ENCODE assay signal across 8 cellular contexts in genomic region chr5:139636207-139636792, GRCh38. TPM values are rescaled to one million over a fixed set of nuclear protein-coding genes. Genes with fewer than 3 reads are reported as not detected.
DNase-seq lines count a peak whose midpoint lies in the region; ATAC-seq and TF ChIP-seq lines count a peak whose summit lies in the region.

No MANE protein-coding gene starts in this region.

- H3K27ac ChIP-seq in MM.1S (ENCODE audit: low read length): peak overlapping the region; percentile 98
- peak overlapping the region; percentile 97 for H3K27ac ChIP-seq in subcutaneous abdominal adipose tissue (ENCODE audit: low read depth, low read length)

- no peaks in the 10 kb centered on the region for H3K9me2 ChIP-seq in MM.1S (replicated peaks; ENCODE audit: insufficient read depth, low read length)

- no peak for TF ChIP-seq POLR2A in GM18505 (IDR thresholded peaks at IDR 0.05; ENCODE audit: borderline replicate concordance, extremely low read depth, insufficient read depth, insufficient read length)

- no peak overlapping the region for H2AFZ ChIP-seq in MM.1S (ENCODE audit: low read length)

- H3F3A ChIP-seq in MM.1S (ENCODE audit: insufficient read depth, low read length): peaks cover 72% of the 10 kb centered on the region

- TF ChIP-seq CTCF in MM.1S (IDR thresholded peaks at IDR 0.05; ENCODE audit: low read length): no peak

- DNase-seq in MM.1S (peak; percentile 95), left colon (peak; percentile 61 to 76), SW 1271 (lab: John Stamatoyannopoulos, UW) (no peak), anterior cingulate cortex (lab: John Stamatoyannopoulos, UW) (no peak)
- peak; percentile 29 for DNase-seq in activated effector memory CD4-positive, alpha-beta T cell treated with Interleukin-2 at 50 U/mL for 16 hours

- no peaks in the 10 kb centered on the region for H3K27me3 ChIP-seq in MM.1S (replicated peaks; ENCODE audit: insufficient read depth, low read length)
- no peaks in the 10 kb centered on the region for H3K27me3 ChIP-seq in subcutaneous abdominal adipose tissue (ENCODE audit: control insufficient read depth in 5 of 5, insufficient read depth in 4 of 5, low read length in 5 of 5)

- peak overlapping the region; percentile 96 for H3K4me2 ChIP-seq in MM.1S (ENCODE audit: low read depth, low read length)

- peaks cover 21% of the 10 kb centered on the region for H3K79me2 ChIP-seq in MM.1S (ENCODE audit: low read length)

- intact Hi-C loops in left colon (cut with DNase I, micrococcal nuclease): loop anchor here in 1 of 2 donors (5.0 kb wide), 1 partner anchor 131 kb away; no protein-coding TSS in a partner anchor

- no peaks in the 10 kb centered on the region for H3K36me3 ChIP-seq in MM.1S (replicated peaks; ENCODE audit: insufficient read depth, low read length)
- H3K36me3 ChIP-seq in subcutaneous abdominal adipose tissue (ENCODE audit: control insufficient read depth in 5 of 5, insufficient read depth in 5 of 5, low read length in 5 of 5): peaks cover 0 to 10% (median 3%) of the 10 kb centered on the region in 5 donors

- H3K9ac ChIP-seq in MM.1S (ENCODE audit: low read length): peak overlapping the region; percentile 93
- H3K9ac ChIP-seq in subcutaneous abdominal adipose tissue (ENCODE audit: low read length in 5 of 5): peak overlapping the region in 3 of 5 donors; percentile 50 to 55 (median 52)

- H3K9me3 ChIP-seq in MM.1S (replicated peaks; ENCODE audit: insufficient read depth, low read length): no peaks in the 10 kb centered on the region
- H3K9me3 ChIP-seq in subcutaneous abdominal adipose tissue (ENCODE audit: control insufficient read depth in 5 of 5, low read length in 5 of 5): no peaks in the 10 kb centered on the region

- ATAC-seq in GM18505 (IDR thresholded peaks at IDR 0.05; ENCODE audit: unreplicated experiment) (peak; percentile 73), GM21723 (IDR thresholded peaks at IDR 0.05; ENCODE audit: unreplicated experiment) (peak; percentile 71), left colon (peak; percentile 21)

- H3K4me3 ChIP-seq in MM.1S (ENCODE audit: low read length): peak overlapping the region; percentile 65
- H3K4me3 ChIP-seq in subcutaneous abdominal adipose tissue (ENCODE audit: low read depth in 1 of 5, low read length in 5 of 5): peak overlapping the region in 4 of 5 donors; percentile 54 to 74 (median 69)

- H4K20me1 ChIP-seq in MM.1S (ENCODE audit: insufficient read depth, low read length): no peaks in the 10 kb centered on the region

- H3K4me1 ChIP-seq in MM.1S (ENCODE audit: low read length) (peaks cover 65% of the 10 kb centered on the region), subcutaneous abdominal adipose tissue (ENCODE audit: control insufficient read depth in 5 of 5, insufficient read depth in 5 of 5, low read length in 5 of 5) (peaks cover 22 to 53% (median 50%) of the 10 kb centered on the region in 5 donors)

RNA-seq across cellular contexts. Expression of gene CXXC5, which starts 11.8 kb away (rescaled TPM):
- total RNA-seq in left colon: 10 to 100 TPM; 28.2 to 30.2 TPM

Comparison
In these comparisons a context has a peak if more than half of its experiments do, and no peak if none do; other contexts are left out.
1. ATAC-seq: peak in every context shown above with its lines; median percentile 73 in GM18505; 71 in GM21723; 21 in left colon.
2. DNase-seq: peak in MM.1S (single experiment), activated effector memory CD4-positive, alpha-beta T cell treated with Interleukin-2 at 50 U/mL for 16 hours (single experiment) and left colon (2 of 2); none in SW 1271 (0 of 2) and anterior cingulate cortex (0 of 58).